In the genomic region with DNA sequence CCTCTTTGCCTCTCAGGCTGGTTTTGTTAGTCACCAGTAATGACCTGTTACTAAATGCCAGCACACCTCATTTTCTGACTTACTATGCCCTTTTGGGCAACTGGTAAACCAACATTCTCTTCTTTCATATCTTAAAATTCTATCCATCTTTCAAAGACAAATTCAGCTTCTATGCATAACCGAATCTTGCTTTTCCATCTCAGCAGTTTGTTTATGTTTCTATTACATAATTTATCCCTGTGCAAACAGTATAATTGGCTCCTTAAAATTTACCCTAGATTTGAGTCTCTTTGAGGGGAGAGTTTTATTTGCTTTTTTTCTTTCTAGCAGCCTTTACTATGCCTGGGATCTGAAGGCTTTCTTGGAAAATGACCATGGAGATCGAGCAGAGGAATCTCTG, we compare ENCODE assay signal across 34 cellular contexts.
"Had no signal": no experiment of that assay in that cellular context is flagged by ENCODE, and none has a peak within 500 bp of the region (broad histone marks: within the 10 kb centered on the region; RNA-seq: fewer than 3 reads in every experiment).

No MANE protein-coding gene starts in this region.

- H3K4me3 ChIP-seq: MG63 had no signal

- H3K27me3 ChIP-seq: MG63 had no signal

- DNase-seq: Karpas-422, Kasumi-1, MG63, MM.1S, MV-4-11, NCI-H1092, NCI-H1092 treated with DMSO at 0.1 percent for 48 hours, NCI-H1105, NCI-H1105 treated with DMSO at 0.1 percent for 48 hours, NCI-H1417, NCI-H1417 treated with DMSO at 0.1 percent for 48 hours, NCI-H1436, NCI-H1436 treated with DMSO at 0.1 percent for 48 hours, NCI-H146, NCI-H1694, NCI-H1694 treated with DMSO at 0.1 percent for 48 hours, NCI-H187, NCI-H187 treated with DMSO at 0.1 percent for 48 hours, NCI-H1930, NCI-H2029, NCI-H2029 treated with DMSO at 0.1 percent for 48 hours, NCI-H2081, NCI-H2081 treated with DMSO at 0.1 percent for 48 hours, NCI-H2107, NCI-H2171, NCI-H2171 treated with DMSO at 0.1 percent for 48 hours, NCI-H2227 treated with DMSO at 0.1 percent for 48 hours, NCI-H226, NCI-H345, NCI-H446, NCI-H446 treated with DMSO at 0.1 percent for 48 hours, NCI-H510A, NCI-H510A treated with DMSO at 0.1 percent for 48 hours, NCI-H524 had no signal

- H3K9me3 ChIP-seq: MG63 had no signal

- H3K36me3 ChIP-seq: MG63 had no signal
